In genomic region chr1:61053712-61054608, GRCh38 we compare ENCODE assay signal across 1 cellular context.
TF ChIP-seq lines count a peak whose summit lies in the region.

No MANE protein-coding gene starts in this region.

TF ChIP-seq in HEK293, 187 proteins besides CTCF, POLR2A, EP300 and RAD21 (continued from another document):
- TF ChIP-seq, protein P1, sequence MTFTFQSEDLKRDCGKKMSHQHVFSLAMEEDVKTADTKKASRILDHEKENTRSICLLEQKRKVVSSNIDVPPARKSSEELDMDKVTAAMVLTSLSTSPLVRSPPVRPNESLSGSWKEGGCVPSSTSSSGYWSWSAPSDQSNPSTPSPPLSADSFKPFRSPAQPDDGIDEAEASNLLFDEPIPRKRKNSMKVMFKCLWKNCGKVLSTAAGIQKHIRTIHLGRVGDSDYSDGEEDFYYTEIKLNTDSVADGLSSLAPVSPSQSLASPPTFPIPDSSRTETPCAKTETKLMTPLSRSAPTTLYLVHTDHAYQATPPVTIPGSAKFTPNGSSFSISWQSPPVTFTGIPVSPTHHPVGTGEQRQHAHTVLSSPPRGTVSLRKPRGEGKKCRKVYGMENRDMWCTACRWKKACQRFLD (tag by site-specific recombination; IDR thresholded peaks at IDR 0.05): no peak
- TF ChIP-seq PRDM1 (tag by site-specific recombination; IDR thresholded peaks at IDR 0.05) (no peak), ZNF791 (tag by site-specific recombination; IDR thresholded peaks at IDR 0.05) (no peak), IKZF3 (tag by site-specific recombination; IDR thresholded peaks at IDR 0.05) (no peak), SP7 (tag by site-specific recombination; IDR thresholded peaks at IDR 0.05) (no peak), ZNF777 (tag by site-specific recombination; IDR thresholded peaks at IDR 0.05; ENCODE audit: borderline replicate concordance) (no peak), ZNF112 (tag by site-specific recombination; IDR thresholded peaks at IDR 0.05) (no peak), ZNF37A (tag by site-specific recombination; IDR thresholded peaks at IDR 0.05) (no peak), FEZF1 (tag by site-specific recombination; IDR thresholded peaks at IDR 0.05) (no peak), SCRT2 (tag by site-specific recombination; IDR thresholded peaks at IDR 0.05) (no peak), ZFP69B (tag by site-specific recombination; IDR thresholded peaks at IDR 0.05) (no peak), ZSCAN18 (tag by site-specific recombination; IDR thresholded peaks at IDR 0.05) (no peak), BCL11A (tag by site-specific recombination; IDR thresholded peaks at IDR 0.05; ENCODE audit: low read depth) (no peak), ZNF366 (tag by site-specific recombination; conservative IDR thresholded peaks at IDR 0.05) (no peak), ZNF830 (tag by site-specific recombination; IDR thresholded peaks at IDR 0.05; ENCODE audit: low read depth) (no peak), KLF1 (tag by site-specific recombination; IDR thresholded peaks at IDR 0.05) (0 out of 2 replicates have a peak, but pooled peaks have one; percentile 12), ZNF202 (tag by site-specific recombination; IDR thresholded peaks at IDR 0.05; ENCODE audit: borderline replicate concordance) (no peak), ZNF175 (tag by site-specific recombination; IDR thresholded peaks at IDR 0.05) (no peak), ZNF521 (tag by site-specific recombination; IDR thresholded peaks at IDR 0.05) (no peak), ZNF560 (tag by site-specific recombination; IDR thresholded peaks at IDR 0.05; ENCODE audit: borderline replicate concordance) (no peak), ZNF121 (tag by site-specific recombination; IDR thresholded peaks at IDR 0.05) (no peak), ZBTB6 (tag by site-specific recombination; IDR thresholded peaks at IDR 0.05) (peak; percentile 9; the same call in 1 of the 2 replicates), ZNF654 (tag by site-specific recombination; IDR thresholded peaks at IDR 0.05; ENCODE audit: low read depth) (no peak), ZNF280C (tag by site-specific recombination; IDR thresholded peaks at IDR 0.05) (no peak), ZNF600 (tag by site-specific recombination; IDR thresholded peaks at IDR 0.05) (peak; percentile 60), ZSCAN4 (tag by site-specific recombination; IDR thresholded peaks at IDR 0.05) (no peak)
- TF ChIP-seq, protein P2, sequence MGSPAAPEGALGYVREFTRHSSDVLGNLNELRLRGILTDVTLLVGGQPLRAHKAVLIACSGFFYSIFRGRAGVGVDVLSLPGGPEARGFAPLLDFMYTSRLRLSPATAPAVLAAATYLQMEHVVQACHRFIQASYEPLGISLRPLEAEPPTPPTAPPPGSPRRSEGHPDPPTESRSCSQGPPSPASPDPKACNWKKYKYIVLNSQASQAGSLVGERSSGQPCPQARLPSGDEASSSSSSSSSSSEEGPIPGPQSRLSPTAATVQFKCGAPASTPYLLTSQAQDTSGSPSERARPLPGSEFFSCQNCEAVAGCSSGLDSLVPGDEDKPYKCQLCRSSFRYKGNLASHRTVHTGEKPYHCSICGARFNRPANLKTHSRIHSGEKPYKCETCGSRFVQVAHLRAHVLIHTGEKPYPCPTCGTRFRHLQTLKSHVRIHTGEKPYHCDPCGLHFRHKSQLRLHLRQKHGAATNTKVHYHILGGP (tag by site-specific recombination; IDR thresholded peaks at IDR 0.05): no peak
